In the genomic region with DNA sequence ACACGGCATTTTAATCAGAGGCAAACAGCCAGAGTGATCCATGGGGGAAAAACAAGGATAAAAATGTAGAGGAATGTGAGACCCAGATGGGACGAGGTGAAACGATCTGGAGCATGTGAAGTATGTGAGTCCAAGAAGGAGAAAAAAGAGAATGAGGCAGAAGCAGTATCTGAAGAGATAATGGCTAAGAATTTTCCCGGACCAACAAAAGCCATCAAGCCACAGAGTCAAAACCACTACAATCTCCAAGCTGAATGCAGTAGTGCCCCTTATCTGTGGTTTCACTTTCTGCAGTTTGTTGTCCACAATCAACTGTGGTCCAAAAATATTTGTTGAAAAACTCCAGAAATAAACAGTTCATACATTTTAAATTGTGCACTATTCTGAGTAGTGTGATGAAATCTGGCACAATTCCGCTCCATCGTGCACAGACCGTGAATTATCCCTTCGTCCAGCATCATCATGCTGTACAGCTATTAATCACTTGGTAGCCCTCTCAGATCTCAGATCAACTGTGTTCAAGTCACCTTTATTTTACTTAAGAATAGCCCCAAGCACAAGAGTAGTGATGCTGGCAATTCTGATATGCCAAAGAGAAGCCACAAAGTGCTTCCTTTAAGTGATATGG, we compare ENCODE assay signal across 15 cellular contexts. TPM values are rescaled to one million over a fixed set of nuclear protein-coding genes. Genes with fewer than 3 reads are reported as not detected.
A peak's percentile ranks its signal among the peaks of the same experiment; 100 is the strongest.
DNase-seq lines count a peak whose midpoint lies in the region; ATAC-seq and TF ChIP-seq lines count a peak whose summit lies in the region.
"Had no signal": no experiment of that assay in that cellular context is flagged by ENCODE, and none has a peak within 500 bp of the region (broad histone marks: within the 10 kb centered on the region; RNA-seq: fewer than 3 reads in every experiment).

No MANE protein-coding gene starts in this region.

- H4K20me1 ChIP-seq in GM23248 (ENCODE audit: insufficient read depth) (no peaks in the 10 kb centered on the region), hepatocyte (ENCODE audit: insufficient read depth, poor library complexity, severe bottlenecking) (peaks cover 12% of the 10 kb centered on the region)

- no peak for TF ChIP-seq CTCF in astrocyte of the spinal cord (IDR thresholded peaks at IDR 0.05; ENCODE audit: low read depth, low read length)
- no peak for TF ChIP-seq CTCF in hepatocyte (IDR thresholded peaks at IDR 0.05; ENCODE audit: poor library complexity)
- no peak for TF ChIP-seq CTCF in suprapubic skin (IDR thresholded peaks at IDR 0.05)

- H3K4me3 ChIP-seq in GM23248 = peak overlapping the region; percentile 66
- no peak overlapping the region for H3K4me3 ChIP-seq in astrocyte of the spinal cord (ENCODE audit: low read depth, low read length)
- H3K4me3 ChIP-seq in hepatocyte = no peak overlapping the region
- H3K4me3 ChIP-seq in suprapubic skin = peak overlapping the region; percentile 11

- H3K4me1 ChIP-seq in GM23248 (ENCODE audit: insufficient read depth) (peaks cover 18% of the 10 kb centered on the region), hepatocyte (ENCODE audit: insufficient read depth) (peaks cover 16% of the 10 kb centered on the region), suprapubic skin (peaks cover 6% of the 10 kb centered on the region)

- DNase-seq in GM23248 (peak; percentile 57), astrocyte of the spinal cord (ENCODE audit: low read depth, low spot score) (peak; percentile 15), hepatocyte (ENCODE audit: low spot score) (no peak), suprapubic skin (ENCODE audit: low spot score in 2 of 2) (no peak), SHP77 (lab: John Stamatoyannopoulos, UW) (no peak), iPS-NIHi11 (ENCODE audit: low spot score) (no peak)
- DNase-seq: activated CD4-positive, CD25-positive, alpha-beta regulatory T cell; activated T-cell treated with anti-CD3 and anti-CD28 coated beads, Interleukin-2, amount 50 U/mL, for 72 hours; caudate nucleus; DND-41; mesendoderm; NCI-H2107; retina had no signal

- H3K9me3 ChIP-seq in GM23248 (ENCODE audit: low read depth) (no peaks in the 10 kb centered on the region), hepatocyte (ENCODE audit: low read depth) (no peaks in the 10 kb centered on the region), suprapubic skin (no peaks in the 10 kb centered on the region)

- WGBS in GM23248 (ENCODE audit: low coverage in 1 of 2, low lambda C conversion rate in 2 of 2, missing lambda C conversion rate in 2 of 2), 2 experiments = 14% methylated on average over 8 of the region's 8 CpGs
- WGBS in hepatocyte (ENCODE audit: low lambda C conversion rate, missing lambda C conversion rate) = 61% methylated on average over 8 of the region's 8 CpGs
- 55% methylated on average over 8 of the region's 8 CpGs for whole genome bisulfite sequencing in suprapubic skin

- H3K9ac ChIP-seq in GM23248 = peak overlapping the region; percentile 79

- TF ChIP-seq EP300 in suprapubic skin (IDR thresholded peaks at IDR 0.05) = no peak

- ATAC-seq in HG03097 (IDR thresholded peaks at IDR 0.05; ENCODE audit: low FRiP score, unreplicated experiment) (no peak), esophagus mucosa (no peak)
- ATAC-seq: activated T-cell treated with anti-CD3 and anti-CD28 coated beads, Interleukin-2, amount 50 U/mL, for 72 hours had no signal

- H3K27me3 ChIP-seq in GM23248 (replicated peaks; ENCODE audit: insufficient read depth) = no peaks in the 10 kb centered on the region
- H3K27me3 ChIP-seq in hepatocyte = no peaks in the 10 kb centered on the region
- H3K27me3 ChIP-seq in suprapubic skin = no peaks in the 10 kb centered on the region

- H3K4me2 ChIP-seq in GM23248 (ENCODE audit: unreplicated experiment) (peak overlapping the region; percentile 77), hepatocyte (peak overlapping the region; percentile 61)

- H3K9me2 ChIP-seq in GM23248 (ENCODE audit: insufficient read depth) (no peaks in the 10 kb centered on the region), hepatocyte (replicated peaks; ENCODE audit: insufficient read depth) (no peaks in the 10 kb centered on the region)

- H3K36me3 ChIP-seq in GM23248 (ENCODE audit: low read depth) (no peaks in the 10 kb centered on the region), hepatocyte (replicated peaks; ENCODE audit: insufficient read depth, low read depth) (no peaks in the 10 kb centered on the region), suprapubic skin (no peaks in the 10 kb centered on the region)

- H3K79me2 ChIP-seq in GM23248 (ENCODE audit: insufficient read depth) (peaks cover 90% of the 10 kb centered on the region), hepatocyte (peaks cover 98% of the 10 kb centered on the region)

- H3K27ac ChIP-seq in GM23248 (peak overlapping the region; percentile 87), hepatocyte (peak overlapping the region; percentile 49), suprapubic skin (peak overlapping the region; percentile 51)

- in situ Hi-C loops in GM23248 (cut with MboI) = no loop called here
- in situ Hi-C loops in astrocyte of the spinal cord (cut with HindIII; ENCODE audit: low sequenced_read_pairs) = no loop called here

- TF ChIP-seq POLR2A in suprapubic skin (IDR thresholded peaks at IDR 0.05) = no peak

- H3F3A ChIP-seq in GM23248 (ENCODE audit: insufficient read depth) = peaks cover 18% of the 10 kb centered on the region

- peak overlapping the region; percentile 65 for H2AFZ ChIP-seq in GM23248
- no peak overlapping the region for H2AFZ ChIP-seq in hepatocyte

RNA-seq across cellular contexts. Expression of gene MYH10, which starts 18.7 kb away (rescaled TPM):
- 39.2 and 46.8 TPM in 2 replicates for total RNA-seq in GM23248 (2014; rRNA removed; shearing (Covaris generic))
- 69.5 and 76.8 TPM in 2 replicates for polyA plus RNA-seq in GM23248 (2016; fragmentation: Nextera tagmentation; extraction: Ambion mirVana)
- 72.0 and 75.6 TPM in 2 replicates for total RNA-seq in hepatocyte
- 87.8 and 104 TPM in 2 replicates for polyA plus RNA-seq in hepatocyte
- 10 to 100 TPM in 3 of 4 donors, 1 to 10 TPM in 1; 9.5 to 18.3 (median 13.2) TPM for total RNA-seq in suprapubic skin
- total RNA-seq in esophagus mucosa = 24.6 TPM

Comparison
In these comparisons a context has a peak if more than half of its experiments do, and no peak if none do; other contexts are left out.
1. DNase-seq: peak in GM23248 (single experiment) and astrocyte of the spinal cord (single experiment); none in hepatocyte (single experiment), suprapubic skin (0 of 2), SHP77 (0 of 2) and iPS-NIHi11 (single experiment).
2. H3K4me3 ChIP-seq: peak in GM23248 (single experiment) and suprapubic skin (single experiment); none in astrocyte of the spinal cord (single experiment) and hepatocyte (single experiment).
3. Peak in every context shown above with its lines, with median percentiles within 50 percentile points of each other: H3K27ac ChIP-seq.